ENCODE assay signal across 8 cellular contexts in the genomic region with DNA sequence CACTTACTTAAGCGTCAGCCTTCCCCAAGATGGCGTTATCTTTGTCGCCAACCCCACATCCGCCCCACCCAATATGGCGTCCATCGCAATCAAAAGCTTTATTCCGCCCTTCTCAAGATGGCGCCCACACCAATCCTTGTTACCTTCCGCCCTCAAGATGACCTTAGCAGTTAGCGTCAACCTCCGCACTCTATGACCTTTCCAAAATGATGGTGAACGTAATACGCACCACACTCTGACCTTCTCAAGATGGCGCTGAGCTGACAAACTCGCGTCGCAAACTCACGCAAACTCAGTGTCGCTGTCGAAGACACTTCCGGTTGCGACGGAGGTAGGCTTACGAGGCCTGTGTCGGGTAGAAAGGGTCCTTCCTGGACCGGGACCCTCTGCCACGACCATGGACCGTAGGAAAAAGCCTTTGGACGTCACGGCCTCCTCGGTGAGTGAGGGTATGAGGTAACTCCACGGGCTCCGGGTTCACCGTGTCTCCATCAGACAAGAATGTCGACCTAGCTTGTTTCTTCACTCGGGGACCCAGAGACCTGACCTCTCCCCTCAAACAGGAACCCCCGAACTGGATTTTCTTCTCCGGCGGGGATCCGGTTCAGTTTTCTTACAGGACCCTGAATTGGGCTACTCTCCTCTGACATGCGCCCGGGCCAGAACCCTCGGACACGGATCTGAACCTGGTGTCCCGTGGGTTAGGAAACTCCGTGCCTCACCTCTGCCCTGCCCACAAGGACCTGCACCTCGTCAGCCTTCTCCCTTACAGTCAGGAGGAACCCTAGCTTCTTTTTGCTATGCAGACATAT.
DNase-seq lines count a peak whose midpoint lies in the region; ATAC-seq lines count a peak whose summit lies in the region.

TSS of gene CCDC174 (plus strand) at position 323 of the 812 bp plus-strand sequence. CDS start at position 398, 75 bp downstream.

- DNase-seq in AG08396 (ENCODE audit: low spot score) (peak; percentile 93), NCI-H345 treated with DMSO at 0.1 percent for 48 hours (lab: John Stamatoyannopoulos, UW; ENCODE audit: unreplicated experiment) (peak; percentile 94), iris pigment epithelial cell (ENCODE audit: low read depth) (peak; percentile 99)
- peak; percentile 86 to 97 (median 88) for DNase-seq in activated CD4-positive, CD25-positive, alpha-beta regulatory T cell (lab: John Stamatoyannopoulos, UW)
- DNase-seq in central memory CD4-positive, alpha-beta T cell = peak; percentile 98
- DNase-seq in stimulated activated CD4-positive, alpha-beta T cell treated with anti-CD3 and anti-CD28 coated beads, Interleukin-12 subunit alpha, Interleukin-12 subunit beta, amount 100 ng/mL, for 24 hours (ENCODE audit: low read depth in 2 of 2) = peak; percentile 88 to 92

- ATAC-seq in GM19023 (IDR thresholded peaks at IDR 0.05; ENCODE audit: unreplicated experiment) (peak; percentile 99), HG03280 (IDR thresholded peaks at IDR 0.05; ENCODE audit: unreplicated experiment) (peak; percentile 98)

Comparison
In these comparisons a context has a peak if more than half of its experiments do, and no peak if none do; other contexts are left out.
1. Peak in every context shown above with its lines: DNase-seq and ATAC-seq.